10 cellular contexts compared by ENCODE assay signal in the genomic region with DNA sequence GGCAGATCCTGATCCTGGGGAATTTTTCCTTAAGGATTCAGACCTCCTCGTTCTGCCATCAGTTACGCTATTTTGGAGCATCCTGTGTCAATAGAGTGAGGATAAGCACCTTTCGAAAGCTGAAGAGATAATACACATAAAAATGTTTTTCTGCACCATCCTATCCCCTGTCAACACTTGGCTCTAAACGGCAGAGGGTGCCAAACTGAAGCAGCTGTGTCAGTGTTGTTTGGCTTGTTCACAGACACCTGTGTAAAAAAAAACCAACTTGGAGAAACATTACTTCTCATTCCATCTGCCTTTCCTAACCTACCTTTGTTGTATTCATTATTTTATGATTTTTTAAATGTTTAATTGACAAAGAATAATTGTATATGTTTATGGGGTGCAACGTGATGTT.
DNase-seq lines count a peak whose midpoint lies in the region; ATAC-seq and TF ChIP-seq lines count a peak whose summit lies in the region.
"Had no signal": no experiment of that assay in that cellular context is flagged by ENCODE, and none has a peak within 500 bp of the region (broad histone marks: within the 10 kb centered on the region; RNA-seq: fewer than 3 reads in every experiment).

No MANE protein-coding gene starts in this region.

- H3K79me2 ChIP-seq in DND-41 (ENCODE audit: insufficient read depth, low read length) (no peaks in the 10 kb centered on the region), SU-DHL-6 (ENCODE audit: insufficient read depth, low read length) (no peaks in the 10 kb centered on the region)

- TF ChIP-seq CTCF in DND-41 (IDR thresholded peaks at IDR 0.05; ENCODE audit: borderline replicate concordance, extremely low read depth, low read length, poor library complexity, severe bottlenecking), result peak; percentile 7
- TF ChIP-seq CTCF in SU-DHL-6 (IDR thresholded peaks at IDR 0.05; ENCODE audit: insufficient read depth, low read length, poor library complexity, severe bottlenecking), result peak; percentile 23
- peak in 3 of 4 donors; percentile 10 to 12 (median 10) for TF ChIP-seq CTCF in right lobe of liver (IDR thresholded peaks at IDR 0.05)
- TF ChIP-seq CTCF in esophagus muscularis mucosa (IDR thresholded peaks at IDR 0.05), result no peak

- H3K4me2 ChIP-seq in DND-41 (ENCODE audit: insufficient read depth, low read length) (no peak overlapping the region), SU-DHL-6 (ENCODE audit: low read depth, low read length, poor library complexity, severe bottlenecking) (peak overlapping the region; percentile 7)
- H3K4me2 ChIP-seq: neural progenitor cell had no signal

- H3K36me3 ChIP-seq in DND-41 (ENCODE audit: insufficient read depth, low read length) (no peaks in the 10 kb centered on the region), SU-DHL-6 (ENCODE audit: low read length) (no peaks in the 10 kb centered on the region), right lobe of liver (no peaks in the 10 kb centered on the region), esophagus muscularis mucosa (no peaks in the 10 kb centered on the region)
- H3K36me3 ChIP-seq: neural progenitor cell had no signal

- H3K4me3 ChIP-seq in DND-41 (ENCODE audit: low read depth in 1 of 2, low read length in 2 of 2) (no peak overlapping the region), SU-DHL-6 (ENCODE audit: insufficient read depth, low read length, poor library complexity, severe bottlenecking) (no peak overlapping the region), right lobe of liver (no peak overlapping the region), esophagus muscularis mucosa (no peak overlapping the region)
- H3K4me3 ChIP-seq: neural progenitor cell had no signal

- peak; percentile 45; the same call in 2 of the 3 replicates for ATAC-seq in DND-41 (ENCODE audit: insufficient read depth, low read depth)
- ATAC-seq in right lobe of liver, result peak in 1 of 4 donors; percentile 31
- ATAC-seq in stimulated activated naive CD8-positive, alpha-beta T cell treated with anti-CD3 and anti-CD28 coated beads, Interleukin-15, Interleukin-2, amounts not matched to agents 100 U/mL and 50 U/mL, for 24 hours, result no peak

- H3K27me3 ChIP-seq in DND-41 (ENCODE audit: insufficient read depth, low read length, poor library complexity) (no peaks in the 10 kb centered on the region), SU-DHL-6 (ENCODE audit: low read length) (no peaks in the 10 kb centered on the region), right lobe of liver (no peaks in the 10 kb centered on the region), esophagus muscularis mucosa (no peaks in the 10 kb centered on the region)
- H3K27me3 ChIP-seq: neural progenitor cell had no signal

- H4K20me1 ChIP-seq in DND-41 (ENCODE audit: insufficient read depth, low read length) (no peaks in the 10 kb centered on the region), SU-DHL-6 (ENCODE audit: low read depth, low read length) (no peaks in the 10 kb centered on the region)

- no peaks in the 10 kb centered on the region for H3F3A ChIP-seq in SU-DHL-6 (ENCODE audit: insufficient read depth)

- no peak for TF ChIP-seq POLR2A in right lobe of liver (IDR thresholded peaks at IDR 0.05)
- TF ChIP-seq POLR2A in esophagus muscularis mucosa (IDR thresholded peaks at IDR 0.05; ENCODE audit: low read depth), result no peak

- no peak overlapping the region for H3K27ac ChIP-seq in DND-41 (ENCODE audit: low read length)
- H3K27ac ChIP-seq in SU-DHL-6 (ENCODE audit: low read depth, low read length), result no peak overlapping the region
- no peak overlapping the region for H3K27ac ChIP-seq in right lobe of liver
- no peak overlapping the region for H3K27ac ChIP-seq in esophagus muscularis mucosa (replicated peaks in 1 of 4)
- H3K27ac ChIP-seq: neural progenitor cell had no signal

- H2AFZ ChIP-seq in DND-41 (ENCODE audit: low read depth, low read length) (no peak overlapping the region), SU-DHL-6 (ENCODE audit: low read depth, low read length, severe bottlenecking) (no peak overlapping the region)
- H2AFZ ChIP-seq: neural progenitor cell had no signal

- no peaks in the 10 kb centered on the region for H3K9me2 ChIP-seq in SU-DHL-6 (replicated peaks; ENCODE audit: insufficient read depth, low read length)

- H3K9ac ChIP-seq in DND-41 (ENCODE audit: low read depth, low read length) (no peak overlapping the region), SU-DHL-6 (ENCODE audit: low read length) (no peak overlapping the region)
- H3K9ac ChIP-seq: neural progenitor cell had no signal

- H3K4me1 ChIP-seq in DND-41 (ENCODE audit: insufficient read depth, low read length), result no peaks in the 10 kb centered on the region
- H3K4me1 ChIP-seq in right lobe of liver, result no peaks in the 10 kb centered on the region
- no peaks in the 10 kb centered on the region for H3K4me1 ChIP-seq in esophagus muscularis mucosa
- H3K4me1 ChIP-seq: neural progenitor cell had no signal

- no peak for TF ChIP-seq EP300 in esophagus muscularis mucosa (IDR thresholded peaks at IDR 0.05)

- DNase-seq in DND-41 (no peak), M059J (ENCODE audit: low read depth) (peak; percentile 46), right lobe of liver (no peak), NCI-H1694 treated with DMSO at 0.1 percent for 48 hours (lab: John Stamatoyannopoulos, UW) (no peak), esophagus muscularis mucosa (ENCODE audit: extremely low spot score) (no peak)
- DNase-seq in stimulated activated naive CD8-positive, alpha-beta T cell treated with anti-CD3 and anti-CD28 coated beads, Interleukin-15, Interleukin-2, amounts not matched to agents 100 U/mL and 50 U/mL, for 24 hours, result no peak
- DNase-seq in activated T-cell treated with anti-CD3 and anti-CD28 coated beads, Interleukin-2, amount 50 U/mL, for 1 hour, result no peak
- DNase-seq: activated naive CD8-positive, alpha-beta T cell treated with anti-CD3 and anti-CD28 coated beads for 36 hours had no signal

- H3K9me3 ChIP-seq in DND-41 (ENCODE audit: insufficient read depth, low read length, severe bottlenecking) (no peaks in the 10 kb centered on the region), SU-DHL-6 (ENCODE audit: insufficient read depth, low read length) (no peaks in the 10 kb centered on the region), right lobe of liver (no peaks in the 10 kb centered on the region), esophagus muscularis mucosa (no peaks in the 10 kb centered on the region)

- intact Hi-C loops in right lobe of liver (cut with DNase I) (no loop called here), esophagus muscularis mucosa (cut with DNase I) (no loop called here)

- 40% methylated on average over 5 of the region's 5 CpGs for WGBS in right lobe of liver (ENCODE audit: insufficient coverage, low coverage, low lambda C conversion rate, missing lambda C conversion rate)
- WGBS in esophagus muscularis mucosa, result 61% methylated on average over 5 of the region's 5 CpGs

Comparison
In these comparisons a context has a peak if more than half of its experiments do, and no peak if none do; other contexts are left out.
1. CTCF ChIP-seq: peak in DND-41 (single experiment), SU-DHL-6 (single experiment) and right lobe of liver (3 of 4); none in esophagus muscularis mucosa (0 of 3).